Comparison of ENCODE assay signal across 16 cellular contexts in the genomic region with DNA sequence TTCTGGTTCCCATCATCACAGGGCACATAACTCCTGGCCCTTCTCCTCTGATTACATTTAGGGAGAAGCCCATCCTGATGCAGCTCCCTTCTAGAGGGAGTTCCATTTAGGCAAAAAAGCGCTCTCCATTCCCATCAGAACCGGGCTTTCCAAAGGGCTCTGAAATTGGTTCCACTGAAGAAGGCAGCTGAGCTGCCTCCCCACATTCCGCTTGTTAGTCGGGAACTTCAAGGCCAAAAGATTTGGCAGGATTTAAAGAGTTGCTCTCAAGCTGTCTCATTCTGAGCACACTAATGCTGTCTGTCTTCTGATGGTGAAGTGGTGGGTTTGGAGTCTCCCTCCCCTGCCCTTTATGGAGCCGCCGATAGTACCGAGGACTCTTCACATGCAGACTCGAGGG. TPM values are rescaled to one million over a fixed set of nuclear protein-coding genes. Genes with fewer than 3 reads are reported as not detected.
"Had no signal": no experiment of that assay in that cellular context is flagged by ENCODE, and none has a peak within 500 bp of the region (broad histone marks: within the 10 kb centered on the region; RNA-seq: fewer than 3 reads in every experiment).

No MANE protein-coding gene starts in this region.

- ATAC-seq: activated T-cell treated with anti-CD3 and anti-CD28 coated beads, Interleukin-2, amount 50 U/mL, for 72 hours; mucosa of descending colon; naive thymus-derived CD4-positive, alpha-beta T cell; stimulated activated naive B cell treated with anti-CD40 and anti-IgM and Interleukin-4, amounts not matched to agents 10 μg/mL and 1 μg/mL and 100 μg/mL, for 72 hours; upper lobe of right lung had no signal

- DNase-seq: activated CD4-positive, alpha-beta T cell treated with anti-CD3 and anti-CD28 coated beads, Interleukin-2, amount 10 ng/mL, durations not matched to agents 7 days and 5 days; activated CD8-positive, alpha-beta memory T cell treated with anti-CD3 and anti-CD28 coated beads for 24 hours; activated T-cell treated with anti-CD3 and anti-CD28 coated beads, Interleukin-2, amount 50 U/mL, for 72 hours; aorta; colonic mucosa; endodermal cell; erythroblast; mucosa of descending colon; naive thymus-derived CD4-positive, alpha-beta T cell; SK-N-SH; stimulated activated naive B cell treated with anti-CD40 and anti-IgM and Interleukin-4, amounts not matched to agents 10 μg/mL and 1 μg/mL and 100 μg/mL, for 72 hours; T-helper 9 cell had no signal

- H3K4me3 Mint-ChIP-seq: activated CD4-positive, alpha-beta T cell treated with anti-CD3 and anti-CD28 coated beads, Interleukin-2, amount 10 ng/mL, durations not matched to agents 7 days and 5 days; activated T-cell treated with anti-CD3 and anti-CD28 coated beads, Interleukin-2, amount 50 U/mL, for 72 hours; central memory CD8-positive, alpha-beta T cell; endodermal cell; memory B cell; naive thymus-derived CD4-positive, alpha-beta T cell; stimulated activated naive B cell treated with anti-CD40 and anti-IgM and Interleukin-4, amounts not matched to agents 10 μg/mL and 1 μg/mL and 100 μg/mL, for 72 hours had no signal

- H3K4me1 Mint-ChIP-seq: activated CD4-positive, alpha-beta T cell treated with anti-CD3 and anti-CD28 coated beads, Interleukin-2, amount 10 ng/mL, durations not matched to agents 7 days and 5 days; central memory CD8-positive, alpha-beta T cell; memory B cell; stimulated activated naive B cell treated with anti-CD40 and anti-IgM and Interleukin-4, amounts not matched to agents 10 μg/mL and 1 μg/mL and 100 μg/mL, for 72 hours had no signal

- H3K9me3 Mint-ChIP-seq: activated CD4-positive, alpha-beta T cell treated with anti-CD3 and anti-CD28 coated beads, Interleukin-2, amount 10 ng/mL, durations not matched to agents 7 days and 5 days; activated T-cell treated with anti-CD3 and anti-CD28 coated beads, Interleukin-2, amount 50 U/mL, for 72 hours; central memory CD8-positive, alpha-beta T cell; endodermal cell; memory B cell; naive thymus-derived CD4-positive, alpha-beta T cell; stimulated activated naive B cell treated with anti-CD40 and anti-IgM and Interleukin-4, amounts not matched to agents 10 μg/mL and 1 μg/mL and 100 μg/mL, for 72 hours had no signal

- H3K27me3 Mint-ChIP-seq: activated CD4-positive, alpha-beta T cell treated with anti-CD3 and anti-CD28 coated beads, Interleukin-2, amount 10 ng/mL, durations not matched to agents 7 days and 5 days; central memory CD8-positive, alpha-beta T cell; memory B cell; naive thymus-derived CD4-positive, alpha-beta T cell; stimulated activated naive B cell treated with anti-CD40 and anti-IgM and Interleukin-4, amounts not matched to agents 10 μg/mL and 1 μg/mL and 100 μg/mL, for 72 hours had no signal

- H3K27ac Mint-ChIP-seq: activated CD4-positive, alpha-beta T cell treated with anti-CD3 and anti-CD28 coated beads, Interleukin-2, amount 10 ng/mL, durations not matched to agents 7 days and 5 days; activated T-cell treated with anti-CD3 and anti-CD28 coated beads, Interleukin-2, amount 50 U/mL, for 72 hours; endodermal cell; memory B cell; stimulated activated naive B cell treated with anti-CD40 and anti-IgM and Interleukin-4, amounts not matched to agents 10 μg/mL and 1 μg/mL and 100 μg/mL, for 72 hours had no signal

RNA-seq across cellular contexts. Expression of gene CABP7, which starts 26.7 kb away (rescaled TPM):
- total RNA-seq: aorta, liver, upper lobe of right lung had no signal
